In the genomic region with DNA sequence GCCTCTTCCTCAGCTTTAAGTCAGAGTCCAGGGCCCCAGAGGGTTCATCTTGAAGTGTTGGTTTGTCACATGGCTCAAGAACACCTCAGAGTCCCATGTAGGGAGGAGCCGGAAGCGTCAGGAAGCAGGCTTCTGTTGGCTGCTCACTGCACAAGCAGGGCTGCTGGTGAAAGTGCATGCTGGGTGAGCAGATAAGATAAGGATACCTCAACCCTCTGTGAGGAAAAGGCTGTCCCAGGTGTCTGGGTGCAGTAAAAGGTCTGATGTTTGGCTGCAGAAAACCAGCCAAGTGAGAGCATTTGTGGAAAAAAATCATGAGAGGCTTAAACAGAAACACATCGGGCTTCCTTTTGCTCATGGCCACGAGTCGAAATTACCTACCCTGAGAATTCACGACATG, we compare ENCODE assay signal across 18 cellular contexts. TPM values are rescaled to one million over a fixed set of nuclear protein-coding genes. Genes with fewer than 3 reads are reported as not detected.
DNase-seq lines count a peak whose midpoint lies in the region.
"Had no signal": no experiment of that assay in that cellular context is flagged by ENCODE, and none has a peak within 500 bp of the region (broad histone marks: within the 10 kb centered on the region; RNA-seq: fewer than 3 reads in every experiment).

No MANE protein-coding gene starts in this region.

- no peak overlapping the region for H4K8ac ChIP-seq in mesendoderm (ENCODE audit: low read depth, low read length)

- no peaks in the 10 kb centered on the region for H4K20me1 ChIP-seq in BLaER1

- H3K9ac ChIP-seq in BLaER1 (no peak overlapping the region), mesendoderm (ENCODE audit: low read length) (no peak overlapping the region)

- H3K4me3 ChIP-seq in BLaER1 (no peak overlapping the region), mesendoderm (ENCODE audit: low read length) (no peak overlapping the region)

- intact Hi-C loops in head of caudate nucleus (cut with DNase I) = no loop called here

- no peak overlapping the region for H3K56ac ChIP-seq in mesendoderm (ENCODE audit: low read length)

- WGBS in mesendoderm (ENCODE audit: extremely low coverage, insufficient coverage, low lambda C conversion rate) = no CpG with 5 or more reads among the region's 6 CpGs

- no peak overlapping the region for H3K23ac ChIP-seq in mesendoderm (ENCODE audit: low read length)

- no peak overlapping the region for H2BK5ac ChIP-seq in mesendoderm (ENCODE audit: low read length)

- DNase-seq in ELF-1 (ENCODE audit: low read depth, low spot score) = peak; percentile 21
- DNase-seq in SK-N-DZ (ENCODE audit: low spot score) = peak; percentile 37
- DNase-seq in mesendoderm = peak; percentile 89
- DNase-seq in DMS79 treated with DMSO at 0.1 percent for 48 hours (lab: John Stamatoyannopoulos, UW) = no peak
- DNase-seq in central memory CD4-positive, alpha-beta T cell = no peak
- no peak for DNase-seq in midbrain (lab: John Stamatoyannopoulos, UW)
- no peak for DNase-seq in head of caudate nucleus
- DNase-seq: DND-41, H7, HFFc6, KBM-7, NCI-H187 treated with DMSO at 0.1 percent for 48 hours, NCI-H2227 treated with DMSO at 0.1 percent for 48 hours, NCI-H524, NCI-H82, RPMI8226, SHP77 treated with DMSO at 0.1 percent for 48 hours had no signal

- no peak overlapping the region for H2AK5ac ChIP-seq in mesendoderm (ENCODE audit: low read length)

- H3K4me2 ChIP-seq in BLaER1 = peak overlapping the region; percentile 44
- H3K4me2 ChIP-seq in mesendoderm (ENCODE audit: low read length) = no peak overlapping the region

- H3K79me2 ChIP-seq in mesendoderm (ENCODE audit: control insufficient read depth, insufficient read depth, low read length) = no peaks in the 10 kb centered on the region

- H2BK15ac ChIP-seq in mesendoderm (replicated peaks; ENCODE audit: low read depth) = no peak overlapping the region

- H2BK120ac ChIP-seq in mesendoderm (ENCODE audit: low read depth, low read length) = no peak overlapping the region

- no peak overlapping the region for H3K4ac ChIP-seq in mesendoderm (ENCODE audit: low read depth, low read length)

- no peaks in the 10 kb centered on the region for H3K79me1 ChIP-seq in mesendoderm (ENCODE audit: low read length)

- no peak overlapping the region for H4K5ac ChIP-seq in mesendoderm (ENCODE audit: low read length)

- H3K27ac ChIP-seq in BLaER1 (peak overlapping the region; percentile 37), mesendoderm (ENCODE audit: low read depth, low read length) (no peak overlapping the region)

- peaks cover 15% of the 10 kb centered on the region for H3K4me1 ChIP-seq in BLaER1
- H3K4me1 ChIP-seq in mesendoderm (ENCODE audit: control insufficient read depth, low read depth, low read length) = peaks cover 2% of the 10 kb centered on the region

- H3K36me3 ChIP-seq in BLaER1 (no peaks in the 10 kb centered on the region), mesendoderm (ENCODE audit: control insufficient read depth, insufficient read depth, low read length) (no peaks in the 10 kb centered on the region)

- H3K18ac ChIP-seq in mesendoderm (ENCODE audit: low read length) = no peak overlapping the region

- H3K27me3 ChIP-seq in BLaER1 = no peaks in the 10 kb centered on the region
- no peaks in the 10 kb centered on the region for H3K27me3 ChIP-seq in mesendoderm (ENCODE audit: insufficient read depth, low read length, poor library complexity)

- H3K9me3 ChIP-seq in BLaER1 = no peaks in the 10 kb centered on the region

RNA-seq across cellular contexts. Expression of a gene that starts 6.2 kb away (rescaled TPM):
- polyA plus RNA-seq in SK-N-DZ (2014; cell fraction: cytosol; rRNA removed) = not detected in 2 replicates
- not detected in 2 replicates for polyA plus RNA-seq in SK-N-DZ (2014; cell fraction: nucleus; rRNA removed)
- not detected for polyA plus RNA-seq in mesendoderm (2013, experiment 1 of 2)
- not detected for polyA plus RNA-seq in mesendoderm (2013, experiment 2 of 2)

RNA-seq across cellular contexts. Expression of a gene that starts 9.9 kb away (rescaled TPM):
- polyA plus RNA-seq in SK-N-DZ (2014; cell fraction: cytosol; rRNA removed) = not detected in 2 replicates
- polyA plus RNA-seq in SK-N-DZ (2014; cell fraction: nucleus; rRNA removed) = not detected in 2 replicates
- polyA plus RNA-seq in mesendoderm (2013, experiment 1 of 2) = 0.08 TPM
- 0.04 TPM for polyA plus RNA-seq in mesendoderm (2013, experiment 2 of 2)

Comparison
In these comparisons a context has a peak if more than half of its experiments do, and no peak if none do; other contexts are left out.
1. DNase-seq: peak in ELF-1 (single experiment), SK-N-DZ (single experiment) and mesendoderm (single experiment); none in DMS79 treated with DMSO at 0.1 percent for 48 hours (single experiment), central memory CD4-positive, alpha-beta T cell (single experiment), midbrain (single experiment) and head of caudate nucleus (0 of 42).